8 cellular contexts compared by ENCODE assay signal in genomic region chr11:60841797-60842687, GRCh38. TPM values are rescaled to one million over a fixed set of nuclear protein-coding genes. Genes with fewer than 3 reads are reported as not detected.
DNase-seq lines count a peak whose midpoint lies in the region; ATAC-seq and TF ChIP-seq lines count a peak whose summit lies in the region.

Gene CCDC86 (plus strand): TSS chr11:60842113. CDS start chr11:60842125, 12 bp downstream.

- intact Hi-C loops in OCI-LY7 (cut with micrococcal nuclease; ENCODE audit: unreplicated experiment): loop anchor here (1.0 kb wide), 1 partner anchor 64 kb away; the partner anchor contains the start of gene PRPF19

- peaks cover 13% of the 10 kb centered on the region for H3K36me3 ChIP-seq in HUES6 (ENCODE audit: control insufficient read depth, insufficient read depth, low read length)
- H3K36me3 ChIP-seq in OCI-LY7 (ENCODE audit: insufficient read depth, low read length): peaks cover 29% of the 10 kb centered on the region

- peaks cover 52% of the 10 kb centered on the region for H3K79me2 ChIP-seq in OCI-LY7 (ENCODE audit: insufficient read depth, low read depth, low read length)

- H4K20me1 ChIP-seq in OCI-LY7 (ENCODE audit: insufficient read depth, low read length): peaks cover 16% of the 10 kb centered on the region

- no peak for TF ChIP-seq CTCF in OCI-LY7 (conservative IDR thresholded peaks at IDR 0.05; ENCODE audit: low read length)

- H3K9me3 ChIP-seq in HUES6 (ENCODE audit: control insufficient read depth, insufficient read depth, low read depth, low read length) (no peaks in the 10 kb centered on the region), OCI-LY7 (ENCODE audit: low read length) (no peaks in the 10 kb centered on the region)

- DNase-seq in D341Med (ENCODE audit: low spot score): peak; percentile 100
- DNase-seq in OCI-LY7 (ENCODE audit: low spot score): peak; percentile 93
- peak; percentile 99 for DNase-seq in activated T-cell treated with anti-CD3 and anti-CD28 coated beads for 24 hours (ENCODE audit: low read depth)
- DNase-seq in epidermal melanocyte (ENCODE audit: insufficient read length, low spot score): peak; percentile 99
- DNase-seq in midbrain (lab: John Stamatoyannopoulos, UW): peak; percentile 96
- DNase-seq in stimulated activated CD8-positive, alpha-beta memory T cell treated with anti-CD3 and anti-CD28 coated beads, Interleukin-15, amount 100 ng/mL, for 48 hours (ENCODE audit: low read depth in 2 of 2): peak; percentile 96 to 97

- H3K4me1 ChIP-seq in HUES6 (ENCODE audit: control insufficient read depth, insufficient read depth, low read length): peaks cover 24% of the 10 kb centered on the region
- peaks cover 23% of the 10 kb centered on the region for H3K4me1 ChIP-seq in OCI-LY7 (ENCODE audit: insufficient read depth, low read length, poor library complexity, severe bottlenecking)

- peak within 1 kb of the TSS; percentile 92 for H3K9ac ChIP-seq in HUES6 (ENCODE audit: low read length)

- H3K4me3 ChIP-seq in HUES6 (ENCODE audit: low read depth, low read length) (peak within 1 kb of the TSS; percentile 92), OCI-LY7 (ENCODE audit: low read depth, low read length, poor library complexity, severe bottlenecking) (peak within 1 kb of the TSS; percentile 81)

- H3K4me2 ChIP-seq in OCI-LY7 (ENCODE audit: low read length): peak within 1 kb of the TSS; percentile 98

- TSS peak; percentile 78 for BruUV-seq in OCI-LY7 (replicated peaks; lab: Mats Ljungman, UMichigan)

- peak within 1 kb of the TSS; percentile 84 for H2AFZ ChIP-seq in OCI-LY7 (ENCODE audit: low read length)

- no peaks in the 10 kb centered on the region for H3K9me2 ChIP-seq in OCI-LY7 (ENCODE audit: insufficient read depth, low read length)

- H3K27ac ChIP-seq in HUES6 (ENCODE audit: low read depth, low read length): peak within 1 kb of the TSS; percentile 59; the same call in 1 of the 2 replicates
- peak within 1 kb of the TSS; percentile 29 for H3K27ac ChIP-seq in OCI-LY7 (ENCODE audit: low read depth, low read length, poor library complexity, severe bottlenecking)

- CTCF ChIA-PET in OCI-LY7 (lab: Charles Lee; ENCODE audit: unreplicated experiment): interaction anchor here (0.6 to 0.8 kb wide), 2 partner anchors 14 to 73 kb away, joined by 3 read pairs; no protein-coding TSS in a partner anchor

- H3K27me3 ChIP-seq in HUES6 (ENCODE audit: control insufficient read depth, insufficient read depth, low read length): no peaks in the 10 kb centered on the region

- POLR2A ChIA-PET in OCI-LY7 (lab: Charles Lee): interaction anchor here (0.5 to 2.0 kb wide), 6 partner anchors 24 to 348 kb away, joined by 3 to 5 read pairs (median 3); no protein-coding TSS in a partner anchor

- ATAC-seq in GM21423 (IDR thresholded peaks at IDR 0.05; ENCODE audit: unreplicated experiment): peak; percentile 76

RNA-seq across cellular contexts. Expression of gene CCDC86, which starts in this region (rescaled TPM):
- 21.3 and 21.7 TPM in 2 replicates for total RNA-seq in OCI-LY7 (2014; rRNA removed; shearing (Covaris generic))
- total RNA-seq in OCI-LY7 (2022): 17.7 and 24.7 TPM in 2 replicates

Comparison
In these comparisons a context has a peak if more than half of its experiments do, and no peak if none do; other contexts are left out.
1. Peak in every context shown above with its lines: DNase-seq, ATAC-seq, H3K4me3 ChIP-seq and H3K27ac ChIP-seq.